23 cellular contexts compared by ENCODE assay signal in genomic region chr9:95477885-95478790, GRCh38. TPM values are rescaled to one million over a fixed set of nuclear protein-coding genes. Genes with fewer than 3 reads are reported as not detected.
DNase-seq lines count a peak whose midpoint lies in the region; ATAC-seq and FAIRE-seq lines count a peak whose summit lies in the region.
"Had no signal": no experiment of that assay in that cellular context is flagged by ENCODE, and none has a peak within 500 bp of the region (broad histone marks: within the 10 kb centered on the region; RNA-seq: fewer than 3 reads in every experiment).

No MANE protein-coding gene starts in this region.

- no peak for DNase-seq in Right ventricle myocardium inferior (ENCODE audit: missing footprints)
- no peak for DNase-seq in right cardiac atrium
- peak; percentile 48 for DNase-seq in mesenchymal stem cell
- DNase-seq in superior temporal gyrus (ENCODE audit: extremely low spot score) = peak; percentile 70
- DNase-seq in stimulated activated naive CD8-positive, alpha-beta T cell treated with anti-CD3 and anti-CD28 coated beads, Interleukin-15, amount 100 ng/mL, for 72 hours = no peak
- no peak for DNase-seq in T1000 (lab: John Stamatoyannopoulos, UW)
- DNase-seq in activated CD4-positive, alpha-beta memory T cell treated with anti-CD3 and anti-CD28 coated beads, Interleukin-2, amount 10 ng/mL, durations not matched to agents 7 days and 5 days = no peak
- DNase-seq: 8988T; CD8-positive, alpha-beta T cell; effector memory CD4-positive, alpha-beta T cell; foreskin melanocyte; kidney; naive B cell; NCI-H1436; NCI-H446 treated with DMSO at 0.1 percent for 48 hours; OCI-M1; ovary; sigmoid colon; stimulated activated CD8-positive, alpha-beta memory T cell treated with anti-CD3 and anti-CD28 coated beads, Interleukin-4, amount 100 ng/mL, for 48 hours had no signal

- peak; percentile 15 for FAIRE-seq in endometrium (lab: Jason Lieb, UNC)
- FAIRE-seq: kidney had no signal

- no peak overlapping the region for H3K23ac ChIP-seq in mesenchymal stem cell (ENCODE audit: low read length in 2 of 2)

- no peaks in the 10 kb centered on the region for H3K27me3 Mint-ChIP-seq in stimulated activated naive CD8-positive, alpha-beta T cell treated with anti-CD3 and anti-CD28 coated beads, Interleukin-15, amount 100 ng/mL, for 72 hours
- H3K27me3 Mint-ChIP-seq in activated CD4-positive, alpha-beta memory T cell treated with anti-CD3 and anti-CD28 coated beads, Interleukin-2, amount 10 ng/mL, durations not matched to agents 7 days and 5 days = peaks cover 5% of the 10 kb centered on the region
- H3K27me3 Mint-ChIP-seq: activated naive CD8-positive, alpha-beta T cell had no signal

- no peak overlapping the region for H3K4me2 ChIP-seq in mesenchymal stem cell (ENCODE audit: low read length, poor library complexity, severe bottlenecking)
- H3K4me2 ChIP-seq: KMS-11 had no signal

- peaks cover 39 to 49% of the 10 kb centered on the region in 2 experiments for H3K36me3 ChIP-seq in mesenchymal stem cell (ENCODE audit: control insufficient read depth in 1 of 2, insufficient read depth in 2 of 2, low read depth in 1 of 2, low read length in 2 of 2)
- H3K36me3 ChIP-seq: ovary had no signal

- intact Hi-C loops in Right ventricle myocardium inferior (cut with DNase I) (no loop called here), right cardiac atrium (cut with DNase I) (no loop called here)

- no peak overlapping the region for H2BK15ac ChIP-seq in mesenchymal stem cell (ENCODE audit: low read depth, poor library complexity, severe bottlenecking)

- H3K4me1 Mint-ChIP-seq in stimulated activated naive CD8-positive, alpha-beta T cell treated with anti-CD3 and anti-CD28 coated beads, Interleukin-15, amount 100 ng/mL, for 72 hours = peaks cover 14% of the 10 kb centered on the region
- H3K4me1 Mint-ChIP-seq in activated CD4-positive, alpha-beta memory T cell treated with anti-CD3 and anti-CD28 coated beads, Interleukin-2, amount 10 ng/mL, durations not matched to agents 7 days and 5 days = peaks cover 3% of the 10 kb centered on the region
- H3K4me1 Mint-ChIP-seq: naive B cell had no signal

- ATAC-seq in Right ventricle myocardium inferior (peak; percentile 59), right cardiac atrium (no peak)
- no peak for ATAC-seq in stimulated activated naive CD8-positive, alpha-beta T cell treated with anti-CD3 and anti-CD28 coated beads, Interleukin-15, amount 100 ng/mL, for 72 hours
- ATAC-seq: CD8-positive, alpha-beta T cell had no signal

- no peak overlapping the region for H3K27ac Mint-ChIP-seq in stimulated activated naive CD8-positive, alpha-beta T cell treated with anti-CD3 and anti-CD28 coated beads, Interleukin-15, amount 100 ng/mL, for 72 hours
- no peak overlapping the region for H3K27ac Mint-ChIP-seq in activated CD4-positive, alpha-beta memory T cell treated with anti-CD3 and anti-CD28 coated beads, Interleukin-2, amount 10 ng/mL, durations not matched to agents 7 days and 5 days
- H3K27ac Mint-ChIP-seq: activated naive CD8-positive, alpha-beta T cell; CD8-positive, alpha-beta T cell; memory B cell; naive B cell had no signal

- no peaks in the 10 kb centered on the region for H3K9me3 Mint-ChIP-seq in stimulated activated naive CD8-positive, alpha-beta T cell treated with anti-CD3 and anti-CD28 coated beads, Interleukin-15, amount 100 ng/mL, for 72 hours
- H3K9me3 Mint-ChIP-seq in activated CD4-positive, alpha-beta memory T cell treated with anti-CD3 and anti-CD28 coated beads, Interleukin-2, amount 10 ng/mL, durations not matched to agents 7 days and 5 days = no peaks in the 10 kb centered on the region
- H3K9me3 Mint-ChIP-seq: CD8-positive, alpha-beta T cell; memory B cell had no signal

- H3K4me3 ChIP-seq in right cardiac atrium (ENCODE audit: low read length) = no peak overlapping the region
- no peak overlapping the region for H3K4me3 ChIP-seq in mesenchymal stem cell (ENCODE audit: insufficient read depth in 1 of 2, low read depth in 1 of 2, low read length in 2 of 2)
- H3K4me3 ChIP-seq: ovary, sigmoid colon had no signal

- H3K9me3 ChIP-seq in right cardiac atrium (ENCODE audit: control insufficient read depth, low read length) = no peaks in the 10 kb centered on the region
- no peaks in the 10 kb centered on the region for H3K9me3 ChIP-seq in mesenchymal stem cell (ENCODE audit: control insufficient read depth, low read length)
- H3K9me3 ChIP-seq: ovary, sigmoid colon had no signal

- H3K4me3 Mint-ChIP-seq in stimulated activated naive CD8-positive, alpha-beta T cell treated with anti-CD3 and anti-CD28 coated beads, Interleukin-15, amount 100 ng/mL, for 72 hours = no peak overlapping the region
- H3K4me3 Mint-ChIP-seq in activated CD4-positive, alpha-beta memory T cell treated with anti-CD3 and anti-CD28 coated beads, Interleukin-2, amount 10 ng/mL, durations not matched to agents 7 days and 5 days = no peak overlapping the region
- H3K4me3 Mint-ChIP-seq: activated naive CD8-positive, alpha-beta T cell; CD8-positive, alpha-beta T cell; memory B cell; naive B cell had no signal

- CTCF ChIA-PET in activated CD4-positive, alpha-beta memory T cell treated with anti-CD3 and anti-CD28 coated beads, Interleukin-2, amount 10 ng/mL, durations not matched to agents 7 days and 5 days (lab: Charles Lee) = no interaction called here

- peak overlapping the region; percentile 35 for H4K8ac ChIP-seq in mesenchymal stem cell (ENCODE audit: low read length)

- H3K18ac ChIP-seq in mesenchymal stem cell (ENCODE audit: low read depth in 1 of 2, low read length in 2 of 2) = peak overlapping the region; percentile 16 to 51

- no peak overlapping the region for H2AFZ ChIP-seq in mesenchymal stem cell (ENCODE audit: low read depth, low read length)

- H3K14ac ChIP-seq in mesenchymal stem cell (ENCODE audit: low read length in 2 of 2) = peak overlapping the region in 1 of 2 experiments; percentile 64

- no peak overlapping the region for H3K4ac ChIP-seq in mesenchymal stem cell (ENCODE audit: low read depth in 1 of 2, low read length in 2 of 2)

- peaks cover 2% of the 10 kb centered on the region for H3K79me1 ChIP-seq in mesenchymal stem cell (replicated peaks; ENCODE audit: low read length, poor library complexity, severe bottlenecking)

- POLR2A ChIA-PET in activated CD4-positive, alpha-beta memory T cell treated with anti-CD3 and anti-CD28 coated beads, Interleukin-2, amount 10 ng/mL, durations not matched to agents 7 days and 5 days (lab: Charles Lee) = no interaction called here

- H4K91ac ChIP-seq in mesenchymal stem cell (ENCODE audit: low read length) = peak overlapping the region; percentile 53

- H2BK120ac ChIP-seq in mesenchymal stem cell (ENCODE audit: low read depth, low read length) = no peak overlapping the region

- peak overlapping the region; percentile 38 to 45 for H2BK12ac ChIP-seq in mesenchymal stem cell (ENCODE audit: low read length in 2 of 2)

- H3K4me1 ChIP-seq in right cardiac atrium (ENCODE audit: control insufficient read depth, insufficient read depth, low read length) = no peaks in the 10 kb centered on the region
- H3K4me1 ChIP-seq in mesenchymal stem cell (ENCODE audit: control insufficient read depth, insufficient read depth, low read depth, low read length) = peaks cover 9% of the 10 kb centered on the region

- WGBS in right cardiac atrium = 91% methylated on average over 21 of the region's 21 CpGs
- 75% methylated on average over 21 of the region's 21 CpGs for WGBS in mesenchymal stem cell

- H2AK5ac ChIP-seq in mesenchymal stem cell (ENCODE audit: low read length, severe bottlenecking) = no peak overlapping the region

- H3K27me3 ChIP-seq in right cardiac atrium (ENCODE audit: control insufficient read depth, insufficient read depth) (no peaks in the 10 kb centered on the region), mesenchymal stem cell (ENCODE audit: control insufficient read depth in 1 of 2, insufficient read depth in 1 of 2, low read length in 2 of 2) (no peaks in the 10 kb centered on the region)
- H3K27me3 ChIP-seq: ovary, sigmoid colon had no signal

- no peak overlapping the region for H3K9ac ChIP-seq in mesenchymal stem cell (ENCODE audit: low read length)
- H3K9ac ChIP-seq: KMS-11 had no signal

- peaks cover 6% of the 10 kb centered on the region for H3K36me3 Mint-ChIP-seq in activated CD4-positive, alpha-beta memory T cell treated with anti-CD3 and anti-CD28 coated beads, Interleukin-2, amount 10 ng/mL, durations not matched to agents 7 days and 5 days (ENCODE audit: low read depth)

- H3K27ac ChIP-seq in right cardiac atrium (ENCODE audit: low read length) = no peak overlapping the region
- H3K27ac ChIP-seq in mesenchymal stem cell (ENCODE audit: low read length, poor library complexity, severe bottlenecking) = no peak overlapping the region
- H3K27ac ChIP-seq: KMS-11, ovary, sigmoid colon had no signal

- no peak overlapping the region for H2BK5ac ChIP-seq in mesenchymal stem cell (ENCODE audit: low read depth, low read length, poor library complexity, severe bottlenecking)

RNA-seq across cellular contexts. Expression of gene PTCH1, which starts 38.6 kb away (rescaled TPM):
- total RNA-seq in Right ventricle myocardium inferior (10.4 TPM), right cardiac atrium (10 to 100 TPM in 1 of 4 donors, 1 to 10 TPM in 3; 5.0 to 11.1 (median 8.6) TPM)
- polyA plus RNA-seq in right cardiac atrium = 3.5 TPM
- polyA plus RNA-seq in mesenchymal stem cell (2013, experiment 1 of 2) = 8.7 TPM
- polyA plus RNA-seq in mesenchymal stem cell (2013, experiment 2 of 2) = 9.5 TPM
- total RNA-seq in activated CD4-positive, alpha-beta memory T cell treated with anti-CD3 and anti-CD28 coated beads, Interleukin-2, amount 10 ng/mL, durations not matched to agents 7 days and 5 days = 10 to 100 TPM; 17.2 to 19.2 TPM

Comparison
In these comparisons a context has a peak if more than half of its experiments do, and no peak if none do; other contexts are left out.
1. DNase-seq: peak in mesenchymal stem cell (single experiment) and superior temporal gyrus (single experiment); none in Right ventricle myocardium inferior (single experiment), right cardiac atrium (0 of 3), stimulated activated naive CD8-positive, alpha-beta T cell treated with anti-CD3 and anti-CD28 coated beads, Interleukin-15, amount 100 ng/mL, for 72 hours (0 of 2), T1000 (single experiment) and activated CD4-positive, alpha-beta memory T cell treated with anti-CD3 and anti-CD28 coated beads, Interleukin-2, amount 10 ng/mL, durations not matched to agents 7 days and 5 days (single experiment).